Comparison of ENCODE assay signal across 27 cellular contexts in the genomic region with DNA sequence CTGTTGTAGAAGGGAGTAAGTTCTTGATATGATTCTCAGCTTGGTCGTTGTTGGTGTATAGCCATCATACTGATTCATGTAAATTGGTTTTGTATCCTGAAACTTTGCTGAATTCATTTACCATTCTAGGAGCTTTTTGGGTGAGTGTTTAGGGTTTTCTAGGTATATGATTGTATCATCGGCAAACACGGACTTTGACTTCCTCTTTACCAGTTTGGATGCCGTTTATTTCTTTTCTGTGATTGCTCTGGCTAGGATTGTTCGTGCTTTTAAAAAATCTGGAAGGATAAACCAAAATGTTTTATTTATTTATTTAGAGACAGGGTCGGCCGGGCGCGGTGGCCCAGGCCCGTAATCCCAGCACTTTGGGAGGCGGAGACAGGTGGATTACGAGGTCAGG. TPM values are rescaled to one million over a fixed set of nuclear protein-coding genes. Genes with fewer than 3 reads are reported as not detected.
A peak's percentile ranks its signal among the peaks of the same experiment; 100 is the strongest.
DNase-seq lines count a peak whose midpoint lies in the region; ATAC-seq, FAIRE-seq and TF ChIP-seq lines count a peak whose summit lies in the region.
"Had no signal": no experiment of that assay in that cellular context is flagged by ENCODE, and none has a peak within 500 bp of the region (broad histone marks: within the 10 kb centered on the region; RNA-seq: fewer than 3 reads in every experiment).

No MANE protein-coding gene starts in this region.

- H3K27ac ChIP-seq in GM12878 (ENCODE audit: control insufficient read depth, insufficient read depth), result no peak overlapping the region
- H3K27ac ChIP-seq: 22Rv1, C4-2B, GM23248 had no signal

- intact Hi-C loops in Caco-2 (cut with micrococcal nuclease; ENCODE audit: unreplicated experiment) (no loop called here), GM12878 (cut with micrococcal nuclease; ENCODE audit: unreplicated experiment) (no loop called here)

- CTCF ChIA-PET in Caco-2 (lab: Charles Lee), result no interaction called here
- CTCF ChIA-PET in GM12878 (lab: Yijun Ruan, JAX), result no interaction called here

- peaks cover 37% of the 10 kb centered on the region for H3K36me3 Mint-ChIP-seq in T-helper 1 cell treated with Interleukin-12 subunit alpha and Interleukin-12 subunit beta and Interleukin-4 antibody, amounts not matched to agents 30 μg/mL and 1 μg/mL, for 36 hours (ENCODE audit: low read depth)
- peaks cover 94% of the 10 kb centered on the region for H3K36me3 Mint-ChIP-seq in Caco-2 (ENCODE audit: insufficient read depth, unreplicated experiment)
- H3K36me3 Mint-ChIP-seq in progenitor cell of endocrine pancreas (ENCODE audit: insufficient read depth), result peaks cover 35% of the 10 kb centered on the region
- H3K36me3 Mint-ChIP-seq in activated T-helper 17 cell treated with anti-CD3 and anti-CD28 coated beads, Interleukin-2, amount 50 U/mL, for 72 hours (ENCODE audit: low read depth), result peaks cover 99% of the 10 kb centered on the region

- no peak for ATAC-seq in GM12878
- no peak for ATAC-seq in activated CD4-positive, CD25-positive, alpha-beta regulatory T cell treated with anti-CD3 and anti-CD28 coated beads, Interleukin-2, amount 50 U/mL, for 24 hours
- ATAC-seq in activated T-helper 17 cell treated with anti-CD3 and anti-CD28 coated beads, Interleukin-2, amount 50 U/mL, for 72 hours (replicated peaks), result no peak
- ATAC-seq: CD8-positive, alpha-beta T cell had no signal

- H3K79me2 ChIP-seq in GM12878 (ENCODE audit: control insufficient read depth, insufficient read depth, low read length), result no peaks in the 10 kb centered on the region; the same call in 1 of the 2 replicates

- POLR2A ChIA-PET in Caco-2 (lab: Charles Lee) (interaction anchor here (0.5 kb wide), 1 partner anchor 103 kb away, joined by 3 read pairs; no protein-coding TSS in a partner anchor), GM12878 (lab: Charles Lee) (interaction anchor here (0.7 kb wide), 1 partner anchor 1022 kb away, joined by 4 read pairs; no protein-coding TSS in a partner anchor)

- no peak for FAIRE-seq in GM12878 (lab: Jason Lieb, UNC)
- FAIRE-seq: GM12892, HTR-8/SVneo had no signal

- H3K9ac ChIP-seq in GM12878 (ENCODE audit: control insufficient read depth, insufficient read depth, low read length), result no peak overlapping the region
- H3K9ac ChIP-seq: GM23248 had no signal

- in situ Hi-C loops in GM12878 (cut with MboI), result loop anchor here (25.0 kb wide), 1 partner anchor 1468 kb away; a partner anchor contains a TSS

- H4K20me1 ChIP-seq in GM12878 (ENCODE audit: control insufficient read depth, insufficient read depth), result no peaks in the 10 kb centered on the region; the same call in 1 of the 2 replicates

- H3K27me3 Mint-ChIP-seq in T-helper 1 cell treated with Interleukin-12 subunit alpha and Interleukin-12 subunit beta and Interleukin-4 antibody, amounts not matched to agents 30 μg/mL and 1 μg/mL, for 36 hours (ENCODE audit: low read depth), result no peaks in the 10 kb centered on the region
- H3K27me3 Mint-ChIP-seq in Caco-2 (ENCODE audit: insufficient read depth, unreplicated experiment) (no peaks in the 10 kb centered on the region), progenitor cell of endocrine pancreas (no peaks in the 10 kb centered on the region)
- no peaks in the 10 kb centered on the region for H3K27me3 Mint-ChIP-seq in activated T-helper 17 cell treated with anti-CD3 and anti-CD28 coated beads, Interleukin-2, amount 50 U/mL, for 72 hours
- H3K27me3 Mint-ChIP-seq: B cell had no signal

- TF ChIP-seq CTCF in Caco-2 (IDR thresholded peaks at IDR 0.05; ENCODE audit: insufficient read depth in 1 of 2, low read depth in 1 of 2, low read length in 1 of 2, severe bottlenecking in 1 of 2, unreplicated experiment in 1 of 2), result no peak
- TF ChIP-seq CTCF in GM12878 (IDR thresholded peaks at IDR 0.05 in 2 of 3, conservative IDR thresholded peaks at IDR 0.05 in 1 of 3; ENCODE audit: control insufficient read depth in 2 of 3, extremely low read depth in 1 of 3, insufficient read depth in 1 of 3, low read depth in 3 of 3, low read length in 3 of 3), result no peak
- TF ChIP-seq CTCF in progenitor cell of endocrine pancreas (IDR thresholded peaks at IDR 0.05; ENCODE audit: unreplicated experiment), result no peak

- no peak for TF ChIP-seq RAD21 in GM12878 (IDR thresholded peaks at IDR 0.05; ENCODE audit: insufficient read depth, low read depth, low read length)

- TF ChIP-seq POLR2A in GM12878 (IDR thresholded peaks at IDR 0.05; ENCODE audit: low read depth, low read length), result no peak

- H3K4me3 ChIP-seq in Caco-2 (ENCODE audit: low read depth, low read length), result no peak overlapping the region
- no peak overlapping the region for H3K4me3 ChIP-seq in GM12878
- H3K4me3 ChIP-seq: GM23248, HAP-1, MG63 had no signal

- no peaks in the 10 kb centered on the region for H3K9me3 Mint-ChIP-seq in T-helper 1 cell treated with Interleukin-12 subunit alpha and Interleukin-12 subunit beta and Interleukin-4 antibody, amounts not matched to agents 30 μg/mL and 1 μg/mL, for 36 hours
- H3K9me3 Mint-ChIP-seq in Caco-2 (ENCODE audit: unreplicated experiment) (no peaks in the 10 kb centered on the region), progenitor cell of endocrine pancreas (ENCODE audit: low read depth) (no peaks in the 10 kb centered on the region)
- no peaks in the 10 kb centered on the region for H3K9me3 Mint-ChIP-seq in activated T-helper 17 cell treated with anti-CD3 and anti-CD28 coated beads, Interleukin-2, amount 50 U/mL, for 72 hours
- H3K9me3 Mint-ChIP-seq: CD8-positive, alpha-beta T cell; HFFc6 had no signal

- SMC1A ChIA-PET in GM12878 (lab: Charles Lee; ENCODE audit: uncharacterized antibody, unreplicated experiment), result no interaction called here

- H3K27me3 ChIP-seq in Caco-2 (replicated peaks; ENCODE audit: control insufficient read depth, insufficient read depth, low read length) (no peaks in the 10 kb centered on the region), GM12878 (replicated peaks in 1 of 2; ENCODE audit: control insufficient read depth in 2 of 2, insufficient read depth in 2 of 2, low read length in 1 of 2) (no peaks in the 10 kb centered on the region)
- H3K27me3 ChIP-seq: MG63 had no signal

- no peaks in the 10 kb centered on the region for H3K4me1 ChIP-seq in Caco-2
- no peaks in the 10 kb centered on the region for H3K4me1 ChIP-seq in GM12878 (ENCODE audit: control insufficient read depth, insufficient read depth, low read length)
- H3K4me1 ChIP-seq: HAP-1 had no signal

- peaks cover 2% of the 10 kb centered on the region; the same call in 1 of the 2 replicates for H3K36me3 ChIP-seq in Caco-2 (ENCODE audit: control insufficient read depth, insufficient read depth, low read length)
- peaks cover 28 to 39% of the 10 kb centered on the region in 2 experiments for H3K36me3 ChIP-seq in GM12878 (ENCODE audit: control insufficient read depth in 2 of 2, insufficient read depth in 2 of 2, low read length in 1 of 2)

- peak overlapping the region; percentile 6 for H3K27ac Mint-ChIP-seq in T-helper 1 cell treated with Interleukin-12 subunit alpha and Interleukin-12 subunit beta and Interleukin-4 antibody, amounts not matched to agents 30 μg/mL and 1 μg/mL, for 36 hours
- peak overlapping the region; percentile 8 for H3K27ac Mint-ChIP-seq in Caco-2 (ENCODE audit: unreplicated experiment)
- H3K27ac Mint-ChIP-seq in progenitor cell of endocrine pancreas, result peak overlapping the region; percentile 6
- no peak overlapping the region for H3K27ac Mint-ChIP-seq in activated T-helper 17 cell treated with anti-CD3 and anti-CD28 coated beads, Interleukin-2, amount 50 U/mL, for 72 hours
- H3K27ac Mint-ChIP-seq: B cell; CD8-positive, alpha-beta T cell; HFFc6 had no signal

- peaks cover 15% of the 10 kb centered on the region for H3K4me1 Mint-ChIP-seq in T-helper 1 cell treated with Interleukin-12 subunit alpha and Interleukin-12 subunit beta and Interleukin-4 antibody, amounts not matched to agents 30 μg/mL and 1 μg/mL, for 36 hours (ENCODE audit: low read depth)
- peaks cover 12% of the 10 kb centered on the region for H3K4me1 Mint-ChIP-seq in Caco-2 (ENCODE audit: low read depth, unreplicated experiment)
- H3K4me1 Mint-ChIP-seq in progenitor cell of endocrine pancreas (ENCODE audit: low read depth), result no peaks in the 10 kb centered on the region
- no peaks in the 10 kb centered on the region for H3K4me1 Mint-ChIP-seq in activated T-helper 17 cell treated with anti-CD3 and anti-CD28 coated beads, Interleukin-2, amount 50 U/mL, for 72 hours
- H3K4me1 Mint-ChIP-seq: B cell had no signal

- RAD21 ChIA-PET in GM12878 (lab: Charles Lee; ENCODE audit: unreplicated experiment), result no interaction called here

- WGBS in GM12878 (ENCODE audit: insufficient coverage, insufficient replicate concordance, low lambda C conversion rate, missing lambda C conversion rate), result 91% methylated on average over 12 of the region's 12 CpGs

- DNase-seq in T-helper 1 cell (no peak), Caco-2 (no peak), GM12878 (ENCODE audit: low read depth, low spot score) (no peak), progenitor cell of endocrine pancreas (ENCODE audit: low spot score, unreplicated experiment) (no peak), D341Med (ENCODE audit: low spot score) (no peak)
- DNase-seq: CD8-positive, alpha-beta T cell; DMS79 treated with DMSO at 0.1 percent for 48 hours; GF-D8; GM23248; HFFc6; KG1; MG63; NCI-H1105 treated with DMSO at 0.1 percent for 48 hours; NCI-H146; NCI-H1930; NCI-H2107; NCI-H524; NCI-H774 had no signal

- BruUV-seq in Caco-2 (replicated peaks; lab: Mats Ljungman, UMichigan) (no TSS peak), GM12878 (replicated peaks; lab: Mats Ljungman, UMichigan) (TSS peak; percentile 49)

- TF ChIP-seq EP300 in GM12878 (IDR thresholded peaks at IDR 0.05; ENCODE audit: borderline replicate concordance in 1 of 2, control insufficient read depth in 1 of 2, low read depth in 2 of 2, low read length in 2 of 2), result no peak

- H3K9me3 ChIP-seq in Caco-2 (no peaks in the 10 kb centered on the region), GM12878 (replicated peaks; ENCODE audit: control insufficient read depth, insufficient read depth, low read length) (no peaks in the 10 kb centered on the region)
- H3K9me3 ChIP-seq: HAP-1, MG63 had no signal

- H2AFZ ChIP-seq in GM12878 (ENCODE audit: control insufficient read depth, low read depth, low read length), result no peak overlapping the region
- H2AFZ ChIP-seq: GM23248 had no signal

- no peak overlapping the region for H3K4me3 Mint-ChIP-seq in T-helper 1 cell treated with Interleukin-12 subunit alpha and Interleukin-12 subunit beta and Interleukin-4 antibody, amounts not matched to agents 30 μg/mL and 1 μg/mL, for 36 hours
- H3K4me3 Mint-ChIP-seq in Caco-2 (ENCODE audit: unreplicated experiment) (no peak overlapping the region), progenitor cell of endocrine pancreas (ENCODE audit: low read depth) (no peak overlapping the region)
- H3K4me3 Mint-ChIP-seq in activated T-helper 17 cell treated with anti-CD3 and anti-CD28 coated beads, Interleukin-2, amount 50 U/mL, for 72 hours, result no peak overlapping the region
- H3K4me3 Mint-ChIP-seq: B cell; CD8-positive, alpha-beta T cell; HFFc6 had no signal

- H3K4me2 ChIP-seq in GM12878 (ENCODE audit: control insufficient read depth, insufficient read depth), result no peak overlapping the region

RNA-seq across cellular contexts. Expression of a gene that starts 20.6 kb away (rescaled TPM):
- total RNA-seq in Caco-2 (2022) (49.5 and 52.3 TPM in 2 replicates), GM12878 (2014; rRNA removed) (38.1 and 41.9 TPM in 2 replicates), GM12878 (2014; rRNA removed; fragmentation: Illumina TruSeq; extraction: Trizol) (32.5 and 36.3 TPM in 2 replicates), GM12878 (2021) (52.8 and 57.4 TPM in 2 replicates), progenitor cell of endocrine pancreas (38.0 and 41.3 TPM in 2 replicates)
- total RNA-seq in GM12878 (2013; cell fraction: nucleolus; rRNA removed), result 21.9 and 26.3 TPM in 2 replicates
- 9.6 TPM for polyA plus RNA-seq in GM12878 (2011; ENCODE audit: low read depth)
- polyA plus RNA-seq in GM12878 (2011; rRNA removed) (15.7 and 19.3 TPM in 2 replicates), GM12878 (2014; fragmentation: Illumina TruSeq; extraction: Trizol) (35.7 and 39.9 TPM in 2 replicates), GM12878 (2014; fragmentation: Nextera tagmentation; extraction: Ambion mirVana) (1 to 10 TPM; 8.1 to 9.7 TPM), GM12878 (2014; rRNA removed) (33.7 and 35.0 TPM in 2 replicates), GM12878 (2016; fragmentation: Nextera tagmentation; extraction: Ambion mirVana) (10 to 100 TPM; 45.0 to 47.0 TPM)
- 14.4 and 15.0 TPM in 2 replicates for polyA plus RNA-seq in GM12878 (2011; cell fraction: cytosol; rRNA removed)
- 18.0 and 25.0 TPM in 2 replicates for polyA plus RNA-seq in GM12878 (2011; cell fraction: nucleus; rRNA removed)
- 17.1 and 18.2 TPM in 2 replicates for polyA plus RNA-seq in GM12878 (2012)
- polyA minus RNA-seq in GM12878 (2011; rRNA and poly(A)+ RNA removed), result 18.6 and 20.1 TPM in 2 replicates
- polyA minus RNA-seq in GM12878 (2011; cell fraction: cytosol; rRNA and poly(A)+ RNA removed), result 10.2 and 14.6 TPM in 2 replicates
- polyA minus RNA-seq in GM12878 (2011; cell fraction: nucleus; rRNA and poly(A)+ RNA removed), result 5.7 and 11.2 TPM in 2 replicates
- 10 to 100 TPM; 34.5 to 76.3 TPM for total RNA-seq in activated T-helper 17 cell treated with anti-CD3 and anti-CD28 coated beads, Interleukin-2, amount 50 U/mL, for 72 hours

RNA-seq across cellular contexts. Expression of a gene that starts 20.7 kb away (rescaled TPM):
- total RNA-seq in Caco-2 (2022), result 10.9 and 11.9 TPM in 2 replicates
- 2.1 and 2.7 TPM in 2 replicates for total RNA-seq in GM12878 (2013; cell fraction: nucleolus; rRNA removed)
- 0.33 and 0.45 TPM in 2 replicates for total RNA-seq in GM12878 (2014; rRNA removed)
- 0.32 and 0.45 TPM in 2 replicates for total RNA-seq in GM12878 (2014; rRNA removed; fragmentation: Illumina TruSeq; extraction: Trizol)
- 0.38 and 0.48 TPM in 2 replicates for total RNA-seq in GM12878 (2021)
- 0.17 TPM for polyA plus RNA-seq in GM12878 (2011; ENCODE audit: low read depth)
- 0.20 and 0.26 TPM in 2 replicates for polyA plus RNA-seq in GM12878 (2011; rRNA removed)
- 0.15 and 0.21 TPM in 2 replicates for polyA plus RNA-seq in GM12878 (2011; cell fraction: cytosol; rRNA removed)
- 0.06 and 0.10 TPM in 2 replicates for polyA plus RNA-seq in GM12878 (2011; cell fraction: nucleus; rRNA removed)
- polyA plus RNA-seq in GM12878 (2012), result 0.25 and 0.49 TPM in 2 replicates
- 0.21 TPM in 1 of 2 replicates, not detected in the other for polyA plus RNA-seq in GM12878 (2014; fragmentation: Illumina TruSeq; extraction: Trizol)
- under 1 TPM; 0.07 to 0.19 TPM for polyA plus RNA-seq in GM12878 (2014; fragmentation: Nextera tagmentation; extraction: Ambion mirVana)
- polyA plus RNA-seq in GM12878 (2014; rRNA removed), result 0.53 and 0.81 TPM in 2 replicates
- under 1 TPM; 0.32 to 0.53 TPM for polyA plus RNA-seq in GM12878 (2016; fragmentation: Nextera tagmentation; extraction: Ambion mirVana)
- 0.10 TPM in 1 of 2 replicates, not detected in the other for polyA minus RNA-seq in GM12878 (2011; rRNA and poly(A)+ RNA removed)
- polyA minus RNA-seq in GM12878 (2011; cell fraction: cytosol; rRNA and poly(A)+ RNA removed), result not detected in 2 replicates
- 0.38 TPM in 1 of 2 replicates, not detected in the other for polyA minus RNA-seq in GM12878 (2011; cell fraction: nucleus; rRNA and poly(A)+ RNA removed)
- 2.0 and 2.2 TPM in 2 replicates for total RNA-seq in progenitor cell of endocrine pancreas
- total RNA-seq in activated T-helper 17 cell treated with anti-CD3 and anti-CD28 coated beads, Interleukin-2, amount 50 U/mL, for 72 hours, result 1 to 10 TPM in 1 of 2 donors, under 1 TPM in 1; 0.50 to 1.0 TPM

RNA-seq across cellular contexts. Expression of a gene that starts 39.0 kb away (rescaled TPM):
- 275 and 276 TPM in 2 replicates for total RNA-seq in Caco-2 (2022)
- 96.3 and 106 TPM in 2 replicates for total RNA-seq in GM12878 (2013; cell fraction: nucleolus; rRNA removed)
- 45.0 and 59.7 TPM in 2 replicates for total RNA-seq in GM12878 (2014; rRNA removed)
- 41.3 and 45.8 TPM in 2 replicates for total RNA-seq in GM12878 (2014; rRNA removed; fragmentation: Illumina TruSeq; extraction: Trizol)
- total RNA-seq in GM12878 (2021), result 107 and 111 TPM in 2 replicates
- polyA plus RNA-seq in GM12878 (2011; ENCODE audit: low read depth), result 45.1 TPM
- polyA plus RNA-seq in GM12878 (2011; rRNA removed), result 103 and 141 TPM in 2 replicates
- polyA plus RNA-seq in GM12878 (2011; cell fraction: cytosol; rRNA removed), result 143 and 158 TPM in 2 replicates
- 133 and 137 TPM in 2 replicates for polyA plus RNA-seq in GM12878 (2011; cell fraction: nucleus; rRNA removed)
- polyA plus RNA-seq in GM12878 (2012), result 65.0 and 92.7 TPM in 2 replicates
- polyA plus RNA-seq in GM12878 (2014; fragmentation: Illumina TruSeq; extraction: Trizol), result 24.3 and 53.1 TPM in 2 replicates
- 10 to 100 TPM in 1 of 2 experiments, 1 to 10 TPM in 1; 3.7 to 11.4 TPM for polyA plus RNA-seq in GM12878 (2014; fragmentation: Nextera tagmentation; extraction: Ambion mirVana)
- polyA plus RNA-seq in GM12878 (2014; rRNA removed), result 66.9 and 83.4 TPM in 2 replicates
- polyA plus RNA-seq in GM12878 (2016; fragmentation: Nextera tagmentation; extraction: Ambion mirVana), result 10 to 100 TPM; 82.1 to 96.8 TPM
- 159 and 187 TPM in 2 replicates for polyA minus RNA-seq in GM12878 (2011; rRNA and poly(A)+ RNA removed)
- polyA minus RNA-seq in GM12878 (2011; cell fraction: cytosol; rRNA and poly(A)+ RNA removed), result 38.8 and 43.0 TPM in 2 replicates
- 19.3 and 36.7 TPM in 2 replicates for polyA minus RNA-seq in GM12878 (2011; cell fraction: nucleus; rRNA and poly(A)+ RNA removed)
- total RNA-seq in progenitor cell of endocrine pancreas, result 56.1 and 57.6 TPM in 2 replicates
- 100 to 1,000 TPM; 102 to 115 TPM for total RNA-seq in activated T-helper 17 cell treated with anti-CD3 and anti-CD28 coated beads, Interleukin-2, amount 50 U/mL, for 72 hours
